14 cellular contexts compared by ENCODE assay signal in genomic region chrX:35826503-35826902, GRCh38. TPM values are rescaled to one million over a fixed set of nuclear protein-coding genes. Genes with fewer than 3 reads are reported as not detected.
DNase-seq lines count a peak whose midpoint lies in the region; ATAC-seq and TF ChIP-seq lines count a peak whose summit lies in the region.
"Had no signal": no experiment of that assay in that cellular context is flagged by ENCODE, and none has a peak within 500 bp of the region (broad histone marks: within the 10 kb centered on the region; RNA-seq: fewer than 3 reads in every experiment).

No MANE protein-coding gene starts in this region.

- BruUV-seq in MCF 10A (replicated peaks; lab: Mats Ljungman, UMichigan) (no TSS peak), PC-3 (replicated peaks; lab: Mats Ljungman, UMichigan) (no TSS peak)

- H3K4me3 Mint-ChIP-seq in MCF 10A (ENCODE audit: unreplicated experiment) = no peak overlapping the region
- H3K4me3 Mint-ChIP-seq in type B pancreatic cell = no peak overlapping the region
- no peak overlapping the region for H3K4me3 Mint-ChIP-seq in osteocyte (ENCODE audit: unreplicated experiment)

- CTCF ChIA-PET in MCF 10A (lab: Yijun Ruan, JAX) = no interaction called here
- CTCF ChIA-PET in PC-3 (lab: Charles Lee) = no interaction called here

- H3K36me3 Mint-ChIP-seq in MCF 10A (ENCODE audit: insufficient read depth, unreplicated experiment) (no peaks in the 10 kb centered on the region), type B pancreatic cell (no peaks in the 10 kb centered on the region), osteocyte (ENCODE audit: unreplicated experiment) (no peaks in the 10 kb centered on the region)

- H3K9me3 ChIP-seq in breast epithelium = no peaks in the 10 kb centered on the region
- H3K9me3 ChIP-seq in PC-3 (ENCODE audit: low read length) = no peaks in the 10 kb centered on the region

- POLR2A ChIA-PET in MCF 10A (lab: Yijun Ruan, JAX) = no interaction called here
- POLR2A ChIA-PET in PC-3 (lab: Charles Lee; ENCODE audit: unreplicated experiment) = no interaction called here

- H3K79me2 ChIP-seq in PC-3 (ENCODE audit: low read length) = no peaks in the 10 kb centered on the region

- H3K27ac Mint-ChIP-seq in MCF 10A (ENCODE audit: low read depth, unreplicated experiment) = no peak overlapping the region
- peak overlapping the region; percentile 85 for H3K27ac Mint-ChIP-seq in type B pancreatic cell
- H3K27ac Mint-ChIP-seq in osteocyte (ENCODE audit: unreplicated experiment) = no peak overlapping the region

- H3F3A ChIP-seq in PC-3 (ENCODE audit: low read length, unreplicated experiment) = no peaks in the 10 kb centered on the region

- no peak for TF ChIP-seq POLR2A in breast epithelium (IDR thresholded peaks at IDR 0.05)

- H3K27me3 ChIP-seq in breast epithelium (peaks cover 0 to 10% of the 10 kb centered on the region in 2 donors), PC-3 (ENCODE audit: low read length) (no peaks in the 10 kb centered on the region)

- H2AFZ ChIP-seq in PC-3 (ENCODE audit: low read length) = no peak overlapping the region

- H4K20me1 ChIP-seq in PC-3 (ENCODE audit: low read length) = no peaks in the 10 kb centered on the region

- H3K4me2 ChIP-seq in PC-3 (ENCODE audit: low read length) = no peak overlapping the region

- TF ChIP-seq CTCF in MCF 10A (IDR thresholded peaks at IDR 0.05; ENCODE audit: unreplicated experiment) (no peak), breast epithelium (IDR thresholded peaks at IDR 0.05) (no peak), PC-3 (conservative IDR thresholded peaks at IDR 0.05; ENCODE audit: low read depth, low read length) (no peak), type B pancreatic cell (conservative IDR thresholded peaks at IDR 0.05) (no peak), osteocyte (IDR thresholded peaks at IDR 0.05) (no peak)

- H3K27ac ChIP-seq in breast epithelium = no peak overlapping the region
- H3K27ac ChIP-seq in PC-3 (ENCODE audit: low read length) = 0 out of 2 replicates have a peak overlapping the region, but pooled peaks have one; percentile 9

- DNase-seq in MCF 10A (ENCODE audit: unreplicated experiment) = peak; percentile 13
- no peak for DNase-seq in breast epithelium (ENCODE audit: low spot score in 2 of 2)
- DNase-seq in PC-3 = peak; percentile 60
- no peak for DNase-seq in left colon
- DNase-seq in type B pancreatic cell (ENCODE audit: extremely low spot score, unreplicated experiment) = no peak
- DNase-seq in ureter (ENCODE audit: low spot score) = no peak
- DNase-seq in hepatic stellate cell (ENCODE audit: low spot score) = no peak
- DNase-seq in osteocyte (ENCODE audit: extremely low spot score, unreplicated experiment) = no peak
- DNase-seq: HCEC 1CT, NCI-H1092, NCI-H1694 treated with DMSO at 0.1 percent for 48 hours, SHP77 had no signal

- no peak for ATAC-seq in PC-3
- ATAC-seq in left colon = peak; percentile 19
- ATAC-seq: SK-N-SH treated with all-trans-retinoic acid at 6 μM for 48 hours had no signal

- H3K4me1 ChIP-seq in breast epithelium (no peaks in the 10 kb centered on the region), PC-3 (ENCODE audit: insufficient read depth, low read length) (no peaks in the 10 kb centered on the region)

- no peaks in the 10 kb centered on the region for H3K9me2 ChIP-seq in PC-3 (replicated peaks; ENCODE audit: low read length)

- H3K9me3 Mint-ChIP-seq in MCF 10A (ENCODE audit: unreplicated experiment) (peaks cover 9% of the 10 kb centered on the region), type B pancreatic cell (peaks cover 6% of the 10 kb centered on the region), osteocyte (ENCODE audit: unreplicated experiment) (peaks cover 24% of the 10 kb centered on the region)

- H3K36me3 ChIP-seq in breast epithelium (no peaks in the 10 kb centered on the region), PC-3 (ENCODE audit: low read depth, low read length) (no peaks in the 10 kb centered on the region)

- H3K4me3 ChIP-seq in breast epithelium = no peak overlapping the region
- no peak overlapping the region for H3K4me3 ChIP-seq in PC-3 (ENCODE audit: low read length)

- no peaks in the 10 kb centered on the region for H3K4me1 Mint-ChIP-seq in MCF 10A (ENCODE audit: insufficient read depth, unreplicated experiment)
- no peaks in the 10 kb centered on the region for H3K4me1 Mint-ChIP-seq in type B pancreatic cell (ENCODE audit: unreplicated experiment)
- no peaks in the 10 kb centered on the region for H3K4me1 Mint-ChIP-seq in osteocyte (ENCODE audit: unreplicated experiment)

- no peak overlapping the region for H3K9ac ChIP-seq in PC-3 (ENCODE audit: low read length)

- H3K27me3 Mint-ChIP-seq in MCF 10A (ENCODE audit: insufficient read depth, unreplicated experiment) = peaks cover 4% of the 10 kb centered on the region
- H3K27me3 Mint-ChIP-seq in type B pancreatic cell = no peaks in the 10 kb centered on the region
- H3K27me3 Mint-ChIP-seq in osteocyte (ENCODE audit: unreplicated experiment) = no peaks in the 10 kb centered on the region

- intact Hi-C loops in MCF 10A (cut with micrococcal nuclease) = no loop called here
- intact Hi-C loops in breast epithelium (cut with DNase I; ENCODE audit: low total_unique reads) = no loop called here
- intact Hi-C loops in PC-3 (cut with micrococcal nuclease) = no loop called here
- intact Hi-C loops in left colon (cut with DNase I, micrococcal nuclease) = no loop called here

RNA-seq across cellular contexts. Expression of gene MAGEB16, which starts 28.4 kb away (rescaled TPM):
- not detected in 2 replicates for total RNA-seq in MCF 10A (2022)
- not detected for total RNA-seq in breast epithelium
- not detected in 2 replicates for total RNA-seq in PC-3 (2014; rRNA removed)
- not detected for total RNA-seq in left colon
- total RNA-seq in type B pancreatic cell (ENCODE audit: low replicate concordance) = not detected in 2 replicates
- not detected for total RNA-seq in ureter
- total RNA-seq in osteocyte = not detected in 2 replicates
- total RNA-seq: NCI-H460 had no signal

Comparison
In these comparisons a context has a peak if more than half of its experiments do, and no peak if none do; other contexts are left out.
1. DNase-seq: peak in MCF 10A (single experiment) and PC-3 (single experiment); none in breast epithelium (0 of 2), left colon (0 of 2), type B pancreatic cell (single experiment), ureter (single experiment), hepatic stellate cell (single experiment) and osteocyte (single experiment).